9 cellular contexts compared by ENCODE assay signal in genomic region chr12:55935742-55936151, GRCh38. TPM values are rescaled to one million over a fixed set of nuclear protein-coding genes. Genes with fewer than 3 reads are reported as not detected.
DNase-seq lines count a peak whose midpoint lies in the region; ATAC-seq and TF ChIP-seq lines count a peak whose summit lies in the region.
"Had no signal": no experiment of that assay in that cellular context is flagged by ENCODE, and none has a peak within 500 bp of the region (broad histone marks: within the 10 kb centered on the region; RNA-seq: fewer than 3 reads in every experiment).

No MANE protein-coding gene starts in this region.

- no peaks in the 10 kb centered on the region for H3K36me3 Mint-ChIP-seq in GM23338 (ENCODE audit: low read depth)

- H3K9me3 ChIP-seq in gastroesophageal sphincter (no peaks in the 10 kb centered on the region), skeletal muscle tissue (ENCODE audit: control insufficient read depth in 3 of 3, low read length in 3 of 3) (no peaks in the 10 kb centered on the region)

- 40% methylated on average over 12 of the region's 26 CpGs; no CpG with 5 or more reads in 1 of the 2 donors for WGBS in gastroesophageal sphincter (ENCODE audit: low coverage in 1 of 2), 2 donors

- H3K79me2 ChIP-seq in GM23338 (replicated peaks; ENCODE audit: insufficient read depth): no peaks in the 10 kb centered on the region

- H3K4me1 ChIP-seq in GM23338 (ENCODE audit: insufficient read depth) (peaks cover 24% of the 10 kb centered on the region), gastroesophageal sphincter (peaks cover 3 to 55% (median 28%) of the 10 kb centered on the region in 3 donors), skeletal muscle tissue (ENCODE audit: control insufficient read depth in 3 of 3, insufficient read depth in 3 of 3, low read length in 3 of 3) (peaks cover 21 to 25% (median 24%) of the 10 kb centered on the region in 3 donors)

- H3K4me3 ChIP-seq in GM23338 (peak overlapping the region; percentile 67), gastroesophageal sphincter (peak overlapping the region in 1 of 2 donors; percentile 35), skeletal muscle tissue (ENCODE audit: low read length in 3 of 3) (peak overlapping the region in 1 of 3 donors; percentile 23)

- no peak overlapping the region for H3K27ac Mint-ChIP-seq in GM23338

- H3K9ac ChIP-seq in skeletal muscle tissue (ENCODE audit: low read depth in 1 of 3, low read length in 3 of 3): peak overlapping the region in 2 of 3 donors; percentile 27 to 33

- peak overlapping the region; percentile 86 for H3K4me2 ChIP-seq in GM23338

- peaks cover 33% of the 10 kb centered on the region for H3K27me3 Mint-ChIP-seq in GM23338 (ENCODE audit: insufficient read depth, low read depth, poor library complexity)

- H3F3A ChIP-seq in GM23338 (replicated peaks; ENCODE audit: low read depth): no peaks in the 10 kb centered on the region

- no peak for TF ChIP-seq EP300 in gastroesophageal sphincter (IDR thresholded peaks at IDR 0.05)

- H3K27me3 ChIP-seq in GM23338 (ENCODE audit: insufficient read depth) (peaks cover 43% of the 10 kb centered on the region), gastroesophageal sphincter (no peaks in the 10 kb centered on the region), skeletal muscle tissue (ENCODE audit: control insufficient read depth in 3 of 3, insufficient read depth in 3 of 3, low read length in 3 of 3) (peaks cover 0 to 30% (median 17%) of the 10 kb centered on the region in 3 donors)

- H3K9me3 Mint-ChIP-seq in GM23338: no peaks in the 10 kb centered on the region

- no peak overlapping the region for H3K27ac ChIP-seq in GM23338 (ENCODE audit: low read depth)
- H3K27ac ChIP-seq in gastroesophageal sphincter: peak overlapping the region in 3 of 4 donors; percentile 15 to 77 (median 63)
- H3K27ac ChIP-seq in skeletal muscle tissue (ENCODE audit: low read depth, low read length): peak overlapping the region; percentile 45

- no peak for TF ChIP-seq POLR2A in gastroesophageal sphincter (IDR thresholded peaks at IDR 0.05)

- H3K36me3 ChIP-seq in GM23338 (ENCODE audit: insufficient read depth): no peaks in the 10 kb centered on the region
- peaks cover 0 to 22% of the 10 kb centered on the region in 2 donors for H3K36me3 ChIP-seq in gastroesophageal sphincter
- no peaks in the 10 kb centered on the region for H3K36me3 ChIP-seq in skeletal muscle tissue (ENCODE audit: control insufficient read depth in 3 of 3, insufficient read depth in 3 of 3, low read length in 3 of 3)

- peak overlapping the region; percentile 59; the same call in 2 of the 3 replicates for H3K4me3 Mint-ChIP-seq in GM23338

- ATAC-seq in GM23338 (peak; percentile 7), gastroesophageal sphincter (peak; percentile 15), GM19035 (IDR thresholded peaks at IDR 0.05; ENCODE audit: unreplicated experiment) (no peak), HG02885 (IDR thresholded peaks at IDR 0.05; ENCODE audit: poor library complexity, unreplicated experiment) (no peak), HG02623 (IDR thresholded peaks at IDR 0.05; ENCODE audit: unreplicated experiment) (no peak)

- no peaks in the 10 kb centered on the region for H4K20me1 ChIP-seq in GM23338 (replicated peaks; ENCODE audit: insufficient read depth)

- peaks cover 22% of the 10 kb centered on the region for H3K4me1 Mint-ChIP-seq in GM23338

- DNase-seq in GM23338 (ENCODE audit: low spot score): peak; percentile 54
- DNase-seq in activated effector memory CD4-positive, alpha-beta T cell treated with anti-CD3 and anti-CD28 coated beads, Interleukin-2, amount 50 U/mL, for 16 hours: peak; percentile 81
- no peak for DNase-seq in NCI-H146 treated with DMSO at 0.1 percent for 48 hours (lab: John Stamatoyannopoulos, UW; ENCODE audit: unreplicated experiment)
- DNase-seq: DND-41 had no signal

- TF ChIP-seq CTCF in GM23338 (conservative IDR thresholded peaks at IDR 0.05; ENCODE audit: low read depth in 2 of 2) (no peak), gastroesophageal sphincter (IDR thresholded peaks at IDR 0.05) (peak in 1 of 4 experiments; percentile 24)

- no peaks in the 10 kb centered on the region for H3K9me2 ChIP-seq in GM23338 (ENCODE audit: insufficient read depth)

- peak overlapping the region; percentile 95 for H2AFZ ChIP-seq in GM23338

TF ChIP-seq in GM23338, 12 proteins besides CTCF, POLR2A, EP300 and RAD21 (continues in another document):
- TF ChIP-seq ZNF331 (CRISPR knock-in tag; IDR thresholded peaks at IDR 0.05; ENCODE audit: low read depth): no peak
- no peak for TF ChIP-seq CREB1 (CRISPR knock-in tag; IDR thresholded peaks at IDR 0.05; ENCODE audit: low read depth)
- no peak for TF ChIP-seq EZH2phosphoT487 (IDR thresholded peaks at IDR 0.05; ENCODE audit: unreplicated experiment)
- TF ChIP-seq JUNB (IDR thresholded peaks at IDR 0.05; ENCODE audit: unreplicated experiment): no peak
- no peak for TF ChIP-seq POLR2AphosphoS5 (IDR thresholded peaks at IDR 0.05; ENCODE audit: low read depth)

RNA-seq across cellular contexts. Expression of gene DGKA, which starts 4.8 kb away (rescaled TPM):
- 16.1 and 35.9 TPM in 2 replicates for total RNA-seq in GM23338 (2014; rRNA removed; shearing (Covaris generic))
- 22.5 and 24.6 TPM in 2 replicates for polyA plus RNA-seq in GM23338 (2016; fragmentation: Nextera tagmentation; extraction: Ambion mirVana)
- total RNA-seq in gastroesophageal sphincter (10 to 100 TPM; 21.9 to 80.3 (median 37.4) TPM), skeletal muscle tissue (6.8 TPM)

RNA-seq across cellular contexts. Expression of gene PYM1, which starts 8.1 kb away (rescaled TPM):
- total RNA-seq in GM23338 (2014; rRNA removed; shearing (Covaris generic)): 70.2 and 75.9 TPM in 2 replicates
- 150 and 151 TPM in 2 replicates for polyA plus RNA-seq in GM23338 (2016; fragmentation: Nextera tagmentation; extraction: Ambion mirVana)
- total RNA-seq in gastroesophageal sphincter (10 to 100 TPM; 20.8 to 30.2 (median 26.8) TPM), skeletal muscle tissue (16.2 TPM)

RNA-seq across cellular contexts. Expression of gene PMEL, which starts 30.1 kb away (rescaled TPM):
- 81.6 and 108 TPM in 2 replicates for total RNA-seq in GM23338 (2014; rRNA removed; shearing (Covaris generic))
- 64.5 and 68.1 TPM in 2 replicates for polyA plus RNA-seq in GM23338 (2016; fragmentation: Nextera tagmentation; extraction: Ambion mirVana)
- total RNA-seq in gastroesophageal sphincter: 1 to 10 TPM in 1 of 4 donors, under 1 TPM in 2, not detected in 1; 0.20 to 4.7 (median 0.67) TPM
- total RNA-seq in skeletal muscle tissue: 0.52 TPM

RNA-seq across cellular contexts. Expression of gene CDK2, which starts 30.9 kb away (rescaled TPM):
- total RNA-seq in GM23338 (2014; rRNA removed; shearing (Covaris generic)): 27.7 and 31.0 TPM in 2 replicates
- 14.1 and 15.2 TPM in 2 replicates for polyA plus RNA-seq in GM23338 (2016; fragmentation: Nextera tagmentation; extraction: Ambion mirVana)
- total RNA-seq in gastroesophageal sphincter: 10 to 100 TPM; 22.1 to 54.4 (median 31.2) TPM
- 9.4 TPM for total RNA-seq in skeletal muscle tissue

RNA-seq across cellular contexts. Expression of gene RAB5B, which starts 38.1 kb away (rescaled TPM):
- total RNA-seq in GM23338 (2014; rRNA removed; shearing (Covaris generic)): 43.7 and 46.5 TPM in 2 replicates
- 18.6 and 19.7 TPM in 2 replicates for polyA plus RNA-seq in GM23338 (2016; fragmentation: Nextera tagmentation; extraction: Ambion mirVana)
- total RNA-seq in gastroesophageal sphincter (100 to 1,000 TPM; 113 to 169 (median 142) TPM), skeletal muscle tissue (34.4 TPM)

Comparison
In these comparisons a context has a peak if more than half of its experiments do, and no peak if none do; other contexts are left out.
1. ATAC-seq: peak in GM23338 (single experiment) and gastroesophageal sphincter (single experiment); none in GM19035 (single experiment), HG02885 (single experiment) and HG02623 (single experiment).
2. RNA of gene PMEL, which starts 30.1 kb away (total RNA-seq): 81.6 to 108 TPM in GM23338; 0.20 to 4.7 TPM in gastroesophageal sphincter and 0.52 TPM in skeletal muscle tissue (single experiment); every median in the first group is over 10 times any median in the second.